9 cellular contexts compared by ENCODE assay signal in the genomic region with DNA sequence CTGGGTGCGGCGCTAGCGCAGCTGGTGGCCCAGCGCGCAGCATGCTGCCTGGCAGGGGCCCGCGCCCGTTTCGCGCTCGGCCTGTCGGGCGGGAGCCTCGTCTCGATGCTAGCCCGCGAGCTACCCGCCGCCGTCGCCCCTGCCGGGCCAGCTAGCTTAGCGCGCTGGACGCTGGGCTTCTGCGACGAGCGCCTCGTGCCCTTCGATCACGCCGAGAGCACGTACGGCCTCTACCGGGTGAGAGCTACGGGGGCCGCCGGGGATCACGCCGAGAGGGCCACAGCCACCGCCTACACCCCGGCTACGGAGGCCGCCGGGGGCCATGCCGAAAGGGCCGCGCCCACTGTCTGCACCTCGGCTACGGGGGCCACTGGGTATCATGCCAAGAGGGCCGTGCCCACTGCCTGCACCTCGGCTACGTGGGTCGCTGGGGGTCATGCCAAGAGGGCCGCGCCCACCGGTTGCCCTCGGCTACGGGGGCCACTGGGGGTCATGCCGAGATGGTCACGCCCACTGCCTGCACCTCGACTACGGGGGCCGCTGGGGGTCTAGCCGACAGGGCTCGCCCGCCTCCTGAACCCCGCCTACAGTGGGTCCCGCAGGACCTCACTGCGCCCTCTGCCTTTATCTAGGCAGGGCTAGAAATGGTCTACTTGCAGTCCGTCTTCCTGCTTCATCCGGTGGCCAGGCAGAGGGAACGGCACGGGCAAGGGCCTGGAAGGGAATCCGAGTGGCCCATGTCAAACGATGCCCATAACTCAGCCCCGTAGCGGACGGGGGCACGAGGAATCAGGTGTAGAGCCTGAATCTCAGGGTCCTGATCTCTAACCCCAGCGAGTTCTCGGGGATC. TPM values are rescaled to one million over a fixed set of nuclear protein-coding genes. Genes with fewer than 3 reads are reported as not detected.
DNase-seq lines count a peak whose midpoint lies in the region; ATAC-seq and TF ChIP-seq lines count a peak whose summit lies in the region.
"Had no signal": no experiment of that assay in that cellular context is flagged by ENCODE, and none has a peak within 500 bp of the region (broad histone marks: within the 10 kb centered on the region; RNA-seq: fewer than 3 reads in every experiment).

No MANE protein-coding gene starts in this region.

- peaks cover 4 to 18% (median 16%) of the 10 kb centered on the region in 4 donors for H3K4me1 ChIP-seq in liver (ENCODE audit: control insufficient read depth in 4 of 4, insufficient read depth in 4 of 4, low read length in 3 of 4)

- TF ChIP-seq RAD21 in liver (IDR thresholded peaks at IDR 0.05): peak in 1 of 2 donors; percentile 43

- H3K27me3 ChIP-seq in liver (ENCODE audit: control insufficient read depth in 4 of 4, insufficient read depth in 4 of 4, low read length in 3 of 4): no peaks in the 10 kb centered on the region

- 2% methylated on average over 82 of the region's 82 CpGs for WGBS in liver

- H3K27ac ChIP-seq in coronary artery (peak overlapping the region; percentile 92 to 95), liver (ENCODE audit: low read depth in 1 of 2, low read length in 2 of 2) (peak overlapping the region; percentile 96 to 99)

- H3K9ac ChIP-seq in liver (ENCODE audit: low read depth in 1 of 2, low read length in 2 of 2): peak overlapping the region; percentile 57 to 89

- H3K9me3 ChIP-seq in liver (ENCODE audit: control insufficient read depth in 4 of 4, low read length in 3 of 4): no peaks in the 10 kb centered on the region

- H3K4me3 ChIP-seq in coronary artery (peak overlapping the region; percentile 87), liver (ENCODE audit: low read depth in 1 of 3, low read length in 3 of 3) (peak overlapping the region; percentile 62 to 84 (median 82))

- TF ChIP-seq CTCF in coronary artery (IDR thresholded peaks at IDR 0.05) (no peak), liver (IDR thresholded peaks at IDR 0.05; ENCODE audit: low read depth, low read length, missing input control) (peak; percentile 4)

- DNase-seq in AG08395 (ENCODE audit: low spot score): peak; percentile 69
- DNase-seq in NCI-H446 treated with DMSO at 0.1 percent for 48 hours (lab: John Stamatoyannopoulos, UW): peak; percentile 42
- peak; percentile 90 for DNase-seq in activated CD4-positive, alpha-beta T cell treated with anti-CD3 and anti-CD28 coated beads for 48 hours
- peak; percentile 89 for DNase-seq in coronary artery (ENCODE audit: low spot score)
- peak; percentile 82 for DNase-seq in stimulated activated CD4-positive, alpha-beta T cell treated with anti-CD3 and anti-CD28 coated beads, Interleukin-4, amount 100 ng/mL, for 1 hour

- peak; percentile 36 for ATAC-seq in GM18858 (IDR thresholded peaks at IDR 0.05; ENCODE audit: unreplicated experiment)
- peak; percentile 60 for ATAC-seq in HG03066 (IDR thresholded peaks at IDR 0.05; ENCODE audit: low read depth, unreplicated experiment)

- H3K36me3 ChIP-seq in liver (ENCODE audit: control insufficient read depth in 4 of 4, insufficient read depth in 3 of 4, low read depth in 1 of 4, low read length in 3 of 4): peaks cover 0 to 4% (median 1%) of the 10 kb centered on the region in 4 donors

TF ChIP-seq in liver, 16 proteins besides CTCF, POLR2A, EP300 and RAD21:
- TF ChIP-seq HNF4A (conservative IDR thresholded peaks at IDR 0.05): no peak
- peak in 1 of 2 donors; percentile 72 for TF ChIP-seq RXRA (IDR thresholded peaks at IDR 0.05)
- TF ChIP-seq EGR1 (IDR thresholded peaks at IDR 0.05; ENCODE audit: low read depth in 2 of 2): no peak
- peak; percentile 11 for TF ChIP-seq FOXA2 (IDR thresholded peaks at IDR 0.05)
- TF ChIP-seq, protein P1, sequence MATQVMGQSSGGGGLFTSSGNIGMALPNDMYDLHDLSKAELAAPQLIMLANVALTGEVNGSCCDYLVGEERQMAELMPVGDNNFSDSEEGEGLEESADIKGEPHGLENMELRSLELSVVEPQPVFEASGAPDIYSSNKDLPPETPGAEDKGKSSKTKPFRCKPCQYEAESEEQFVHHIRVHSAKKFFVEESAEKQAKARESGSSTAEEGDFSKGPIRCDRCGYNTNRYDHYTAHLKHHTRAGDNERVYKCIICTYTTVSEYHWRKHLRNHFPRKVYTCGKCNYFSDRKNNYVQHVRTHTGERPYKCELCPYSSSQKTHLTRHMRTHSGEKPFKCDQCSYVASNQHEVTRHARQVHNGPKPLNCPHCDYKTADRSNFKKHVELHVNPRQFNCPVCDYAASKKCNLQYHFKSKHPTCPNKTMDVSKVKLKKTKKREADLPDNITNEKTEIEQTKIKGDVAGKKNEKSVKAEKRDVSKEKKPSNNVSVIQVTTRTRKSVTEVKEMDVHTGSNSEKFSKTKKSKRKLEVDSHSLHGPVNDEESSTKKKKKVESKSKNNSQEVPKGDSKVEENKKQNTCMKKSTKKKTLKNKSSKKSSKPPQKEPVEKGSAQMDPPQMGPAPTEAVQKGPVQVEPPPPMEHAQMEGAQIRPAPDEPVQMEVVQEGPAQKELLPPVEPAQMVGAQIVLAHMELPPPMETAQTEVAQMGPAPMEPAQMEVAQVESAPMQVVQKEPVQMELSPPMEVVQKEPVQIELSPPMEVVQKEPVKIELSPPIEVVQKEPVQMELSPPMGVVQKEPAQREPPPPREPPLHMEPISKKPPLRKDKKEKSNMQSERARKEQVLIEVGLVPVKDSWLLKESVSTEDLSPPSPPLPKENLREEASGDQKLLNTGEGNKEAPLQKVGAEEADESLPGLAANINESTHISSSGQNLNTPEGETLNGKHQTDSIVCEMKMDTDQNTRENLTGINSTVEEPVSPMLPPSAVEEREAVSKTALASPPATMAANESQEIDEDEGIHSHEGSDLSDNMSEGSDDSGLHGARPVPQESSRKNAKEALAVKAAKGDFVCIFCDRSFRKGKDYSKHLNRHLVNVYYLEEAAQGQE (IDR thresholded peaks at IDR 0.05): no peak
- TF ChIP-seq MAX (IDR thresholded peaks at IDR 0.05): no peak
- no peak for TF ChIP-seq TAF1 (conservative IDR thresholded peaks at IDR 0.05)
- TF ChIP-seq NR2F2 (IDR thresholded peaks at IDR 0.05): peak; percentile 77
- TF ChIP-seq YY1 (IDR thresholded peaks at IDR 0.05): peak; percentile 80
- no peak for TF ChIP-seq HNF4G (IDR thresholded peaks at IDR 0.05)
- peak; percentile 79 for TF ChIP-seq SP1 (IDR thresholded peaks at IDR 0.05)
- peak; percentile 38 for TF ChIP-seq FOXA1 (IDR thresholded peaks at IDR 0.05)
- no peak for TF ChIP-seq JUND (IDR thresholded peaks at IDR 0.05)
- TF ChIP-seq ZBTB33 (IDR thresholded peaks at IDR 0.05): peak; percentile 93
- TF ChIP-seq, protein P2, sequence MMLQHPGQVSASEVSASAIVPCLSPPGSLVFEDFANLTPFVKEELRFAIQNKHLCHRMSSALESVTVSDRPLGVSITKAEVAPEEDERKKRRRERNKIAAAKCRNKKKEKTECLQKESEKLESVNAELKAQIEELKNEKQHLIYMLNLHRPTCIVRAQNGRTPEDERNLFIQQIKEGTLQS (IDR thresholded peaks at IDR 0.05): no peak
- peak in 1 of 2 donors; percentile 36 for TF ChIP-seq GABPA (IDR thresholded peaks at IDR 0.05 in 1 of 2, conservative IDR thresholded peaks at IDR 0.05 in 1 of 2)

RNA-seq across cellular contexts. Expression of gene PGLS, which starts 0.5 kb away (rescaled TPM):
- total RNA-seq in liver: 10 to 100 TPM; 16.9 to 25.7 TPM
- polyA plus RNA-seq in liver: 10 to 100 TPM; 32.8 to 62.2 TPM

RNA-seq across cellular contexts. Expression of gene SLC27A1, which starts 41.6 kb away (rescaled TPM):
- total RNA-seq in liver: 1 to 10 TPM; 3.5 to 7.4 TPM
- polyA plus RNA-seq in liver: 1 to 10 TPM; 2.4 to 4.4 TPM

RNA-seq across cellular contexts. Expression of gene COLGALT1, which starts 43.5 kb away (rescaled TPM):
- 10 to 100 TPM; 22.4 to 32.2 TPM for total RNA-seq in liver
- 10 to 100 TPM; 14.4 to 22.5 TPM for polyA plus RNA-seq in liver

RNA-seq across cellular contexts. Expression of gene NXNL1, which starts 51.2 kb away (rescaled TPM):
- not detected for total RNA-seq in liver
- polyA plus RNA-seq in liver: not detected
- total RNA-seq: T-helper 1 cell treated with Interleukin-12 subunit alpha and Interleukin-12 subunit beta and Interleukin-4 antibody, amounts not matched to agents 30 ng/mL and 1 ng/mL, for 36 hours had no signal

Comparison
In these comparisons a context has a peak if more than half of its experiments do, and no peak if none do; other contexts are left out.
1. Peak in every context shown above with its lines: DNase-seq, ATAC-seq, H3K4me3 ChIP-seq and H3K27ac ChIP-seq.